ENCODE assay signal across 13 cellular contexts in genomic region chr5:34674226-34674625, GRCh38. TPM values are rescaled to one million over a fixed set of nuclear protein-coding genes. Genes with fewer than 3 reads are reported as not detected.
DNase-seq lines count a peak whose midpoint lies in the region; ATAC-seq, FAIRE-seq and TF ChIP-seq lines count a peak whose summit lies in the region.
"Had no signal": no experiment of that assay in that cellular context is flagged by ENCODE, and none has a peak within 500 bp of the region (broad histone marks: within the 10 kb centered on the region; RNA-seq: fewer than 3 reads in every experiment).

No MANE protein-coding gene starts in this region.

- no peaks in the 10 kb centered on the region for H3K27me3 Mint-ChIP-seq in HFFc6 (ENCODE audit: insufficient read depth)

- no peak overlapping the region for H3K4me2 ChIP-seq in K562 (ENCODE audit: insufficient read depth, low read length)

- no peak for TF ChIP-seq RAD21 in K562 (CRISPR knock-in tag; conservative IDR thresholded peaks at IDR 0.05 in 1 of 2, IDR thresholded peaks at IDR 0.05 in 1 of 2)

- DNase-seq in HFFc6 (peak; percentile 93), K562 (ENCODE audit: extremely low read depth in 1 of 4, low spot score in 3 of 4) (no peak), left cardiac atrium (no peak), stromal cell of bone marrow (ENCODE audit: low read depth) (peak; percentile 85), ovary (no peak), GOT3 (lab: John Stamatoyannopoulos, UW) (no peak), GM19239 (ENCODE audit: insufficient read length, low spot score) (no peak)
- no peak for DNase-seq in NK-92 treated with Interleukin-12 subunit alpha and Interleukin-12 subunit beta, amount 100 ng/mL, for 24 hours (lab: John Stamatoyannopoulos, UW)
- DNase-seq: DMS153, NCI-H1092, posterior cingulate gyrus, upper lobe of left lung had no signal

- peak overlapping the region; percentile 46 for H3K4me3 Mint-ChIP-seq in HFFc6

- H3K9me1 ChIP-seq in K562 (ENCODE audit: control insufficient read depth, insufficient read depth, low read length): no peaks in the 10 kb centered on the region

- TF ChIP-seq POLR2A in K562 (conservative IDR thresholded peaks at IDR 0.05) (no peak), ovary (IDR thresholded peaks at IDR 0.05) (no peak)

- H3K9me3 ChIP-seq in K562 (replicated peaks; ENCODE audit: control insufficient read depth, insufficient read depth, low read depth, low read length) (no peaks in the 10 kb centered on the region), ovary (no peaks in the 10 kb centered on the region)
- H3K9me3 ChIP-seq: upper lobe of left lung had no signal

- ATAC-seq in K562 (no peak), left cardiac atrium (peak; percentile 45 to 55)

- TF ChIP-seq CTCF in HFFc6 (IDR thresholded peaks at IDR 0.05) (no peak), K562 (IDR thresholded peaks at IDR 0.05 in 2 of 3, conservative IDR thresholded peaks at IDR 0.05 in 1 of 3; ENCODE audit: insufficient read depth in 2 of 3, low read depth in 1 of 3, low read length in 3 of 3) (no peak), ovary (IDR thresholded peaks at IDR 0.05) (no peak)

- 59% methylated on average over 4 of the region's 4 CpGs for WGBS in K562 (ENCODE audit: insufficient coverage, low coverage, missing lambda C conversion rate)
- 46 to 70% (median 52%) methylated on average over 4 of the region's 4 CpGs for WGBS in ovary, 3 donors

- no peaks in the 10 kb centered on the region for H4K20me1 ChIP-seq in K562 (replicated peaks; ENCODE audit: control insufficient read depth, insufficient read depth, low read length)

- peaks cover 10 to 28% of the 10 kb centered on the region in 2 experiments; a peak in 4 of 5 replicates for H3K4me1 ChIP-seq in K562 (replicated peaks in 1 of 2; ENCODE audit: control insufficient read depth in 2 of 2, insufficient read depth in 2 of 2, low read length in 2 of 2)
- no peaks in the 10 kb centered on the region for H3K4me1 ChIP-seq in ovary (ENCODE audit: insufficient read depth)

- TF ChIP-seq EP300 in K562 (IDR thresholded peaks at IDR 0.05; ENCODE audit: low read length): no peak
- no peak for TF ChIP-seq EP300 in ovary (IDR thresholded peaks at IDR 0.05)

- H3K79me2 ChIP-seq in K562 (ENCODE audit: control insufficient read depth, insufficient read depth, low read length): peaks cover 63% of the 10 kb centered on the region

- FAIRE-seq in K562 (lab: Jason Lieb, UNC): no peak
- no peak for FAIRE-seq in GM19239 (lab: Jason Lieb, UNC)

- H3K36me3 ChIP-seq in K562 (ENCODE audit: control insufficient read depth, insufficient read depth, low read length) (peaks cover 4% of the 10 kb centered on the region; the same call in 1 of the 3 replicates), ovary (no peaks in the 10 kb centered on the region)

- peak overlapping the region; percentile 16; the same call in 2 of the 3 replicates for H3K27ac ChIP-seq in K562 (ENCODE audit: extremely low read depth, low read depth, low read length)
- no peak overlapping the region for H3K27ac ChIP-seq in ovary
- H3K27ac ChIP-seq: HL-60 had no signal

- H3K4me3 ChIP-seq in K562 (no peak overlapping the region), ovary (no peak overlapping the region)
- H3K4me3 ChIP-seq: upper lobe of left lung had no signal

- CTCF ChIA-PET in K562 (lab: Yijun Ruan, JAX; ENCODE audit: low intra/inter-chr PET ratio): no interaction called here

- H3K36me3 Mint-ChIP-seq in HFFc6 (ENCODE audit: low read depth): peaks cover 39% of the 10 kb centered on the region

- peak overlapping the region; percentile 88 for H3K27ac Mint-ChIP-seq in HFFc6

- in situ Hi-C loops in K562 (cut with MboI): no loop called here

- H3K9ac ChIP-seq in K562 (ENCODE audit: insufficient read depth in 1 of 2, low read depth in 2 of 2, low read length in 2 of 2): no peak overlapping the region

- intact Hi-C loops in K562 (cut with micrococcal nuclease): no loop called here
- intact Hi-C loops in left cardiac atrium (cut with DNase I): no loop called here
- intact Hi-C loops in ovary (cut with DNase I): no loop called here

- BruUV-seq in K562 (replicated peaks; lab: Mats Ljungman, UMichigan): no TSS peak

- no peaks in the 10 kb centered on the region for H3K9me3 Mint-ChIP-seq in HFFc6

- peaks cover 95% of the 10 kb centered on the region for H3K4me1 Mint-ChIP-seq in HFFc6 (ENCODE audit: low read depth)

- H3K27me3 ChIP-seq in K562 (ENCODE audit: control insufficient read depth in 2 of 2, insufficient read depth in 2 of 2, low read length in 2 of 2) (no peaks in the 10 kb centered on the region), ovary (no peaks in the 10 kb centered on the region)
- H3K27me3 ChIP-seq: upper lobe of left lung had no signal

- no peak overlapping the region for H2AFZ ChIP-seq in K562 (ENCODE audit: low read depth, low read length)

- POLR2A ChIA-PET in K562 (lab: Yijun Ruan, JAX): interaction anchor here (1.2 to 4.0 kb wide), 3 partner anchors 14 to 19 kb away, joined by 3 to 22 read pairs (median 6); no protein-coding TSS in a partner anchor

TF ChIP-seq in K562, 482 proteins besides CTCF, POLR2A, EP300 and RAD21 (continues in another document):
- no peak for TF ChIP-seq GABPB1 (CRISPR knock-in tag; IDR thresholded peaks at IDR 0.05)
- TF ChIP-seq ZKSCAN8 (CRISPR knock-in tag; IDR thresholded peaks at IDR 0.05): no peak
- no peak for TF ChIP-seq ZNF717 (CRISPR knock-in tag; IDR thresholded peaks at IDR 0.05)
- TF ChIP-seq TFAP4 (CRISPR knock-in tag; IDR thresholded peaks at IDR 0.05; ENCODE audit: borderline replicate concordance): no peak
- TF ChIP-seq FOXP4 (CRISPR knock-in tag; IDR thresholded peaks at IDR 0.05; ENCODE audit: borderline replicate concordance): no peak
- TF ChIP-seq MAFK (IDR thresholded peaks at IDR 0.05; ENCODE audit: low read length): no peak
- no peak for TF ChIP-seq JUN (IDR thresholded peaks at IDR 0.05; ENCODE audit: borderline replicate concordance, low read depth, low read length)
- TF ChIP-seq JUN (CRISPR knock-in tag; IDR thresholded peaks at IDR 0.05; ENCODE audit: borderline replicate concordance): no peak
- no peak for TF ChIP-seq GABPB2 (CRISPR knock-in tag; conservative IDR thresholded peaks at IDR 0.05)
- no peak for TF ChIP-seq CREB3L1 (IDR thresholded peaks at IDR 0.05; ENCODE audit: borderline replicate concordance, low read depth)
- TF ChIP-seq SIRT6 (IDR thresholded peaks at IDR 0.05; ENCODE audit: low read depth, low read length): no peak

RNA-seq across cellular contexts. Expression of gene RAI14, which starts 18.1 kb away (rescaled TPM):
- 100 to 1,000 TPM; 256 to 360 (median 323) TPM for total RNA-seq in HFFc6 (2021; fragmentation: NEBNext Ultra II Directional; extraction: Animal tissue kit (Norgen Biotek cat#: 25700))
- 38.2 and 39.6 TPM in 2 replicates for total RNA-seq in K562 (2011; cell fraction: chromatin; rRNA removed; ENCODE audit: low replicate concordance)
- 12.7 and 17.1 TPM in 2 replicates for total RNA-seq in K562 (2011; cell fraction: nucleolus; rRNA removed)
- total RNA-seq in K562 (2011; cell fraction: nucleoplasm; rRNA removed): 23.8 and 35.0 TPM in 2 replicates
- total RNA-seq in K562 (2014; rRNA removed): 26.2 and 28.7 TPM in 2 replicates
- 36.6 and 41.5 TPM in 2 replicates for total RNA-seq in K562 (2014; rRNA removed; fragmentation: Illumina TruSeq; extraction: Trizol)
- 24.9 and 26.9 TPM in 2 replicates for total RNA-seq in K562 (2015; rRNA removed; fragmentation: Illumina TruSeq; extraction: Trizol)
- total RNA-seq in K562 (2021): 52.4 and 58.6 TPM in 2 replicates
- 21.1 and 34.8 TPM in 2 replicates for polyA plus RNA-seq in K562 (2011; rRNA removed)
- polyA plus RNA-seq in K562 (2011; cell fraction: cytosol; rRNA removed): 16.5 and 29.9 TPM in 2 replicates
- 10.9 and 24.1 TPM in 2 replicates for polyA plus RNA-seq in K562 (2011; cell fraction: nucleus; rRNA removed)
- 17.2 and 23.2 TPM in 2 replicates for polyA plus RNA-seq in K562 (2012)
- 44.7 and 45.1 TPM in 2 replicates for polyA plus RNA-seq in K562 (2014; fragmentation: Illumina TruSeq; extraction: Trizol)
- polyA plus RNA-seq in K562 (2014; fragmentation: Nextera tagmentation; extraction: Ambion mirVana): 10 to 100 TPM; 11.3 to 12.6 TPM
- 25.8 and 82.5 TPM in 2 replicates for polyA plus RNA-seq in K562 (2014; rRNA removed)
- polyA minus RNA-seq in K562 (2011; rRNA and poly(A)+ RNA removed): 86.8 and 125 TPM in 2 replicates
- 23.6 and 23.8 TPM in 2 replicates for polyA minus RNA-seq in K562 (2011; cell fraction: cytosol; rRNA and poly(A)+ RNA removed)
- 8.6 and 11.3 TPM in 2 replicates for polyA minus RNA-seq in K562 (2011; cell fraction: nucleus; rRNA and poly(A)+ RNA removed)
- total RNA-seq in left cardiac atrium: 10 to 100 TPM; 14.2 to 26.3 TPM
- total RNA-seq in ovary: 10 to 100 TPM; 15.4 to 36.1 (median 27.9) TPM
- polyA plus RNA-seq in ovary: 10 to 100 TPM in 1 of 2 donors, 1 to 10 TPM in 1; 8.2 to 24.6 TPM

Comparison
In these comparisons a context has a peak if more than half of its experiments do, and no peak if none do; other contexts are left out.
1. DNase-seq: peak in HFFc6 (single experiment) and stromal cell of bone marrow (single experiment); none in K562 (0 of 4), left cardiac atrium (single experiment), ovary (0 of 5), NK-92 treated with Interleukin-12 subunit alpha and Interleukin-12 subunit beta, amount 100 ng/mL, for 24 hours (single experiment), GOT3 (single experiment) and GM19239 (single experiment).
2. RNA of gene RAI14, which starts 18.1 kb away (total RNA-seq): 256 to 360 TPM in HFFc6; 12.7 to 58.6 TPM in K562, 15.4 to 36.1 TPM in ovary and 14.2 to 26.3 TPM in left cardiac atrium; every median in the first group is over 4 times any median in the second.